In genomic region chr7:53191296-53191695, GRCh38 we compare ENCODE assay signal across 22 cellular contexts.
A peak's percentile ranks its signal among the peaks of the same experiment; 100 is the strongest.
DNase-seq lines count a peak whose midpoint lies in the region; ATAC-seq, FAIRE-seq and TF ChIP-seq lines count a peak whose summit lies in the region.
"Had no signal": no experiment of that assay in that cellular context is flagged by ENCODE, and none has a peak within 500 bp of the region (broad histone marks: within the 10 kb centered on the region; RNA-seq: fewer than 3 reads in every experiment).

No MANE protein-coding gene starts in this region.

- FAIRE-seq in endothelial cell of umbilical vein (lab: Jason Lieb, UNC) (no peak), RCC 7860 (lab: Jason Lieb, UNC) (no peak)
- FAIRE-seq: A549, GM12878, GM19239, H54 had no signal

- DNase-seq in Right ventricle myocardium inferior (ENCODE audit: missing footprints), result peak; percentile 50
- DNase-seq in heart right ventricle, result no peak
- DNase-seq in H4 (ENCODE audit: low spot score), result peak; percentile 17
- DNase-seq in astrocyte of the hippocampus (ENCODE audit: low read depth, low spot score), result peak; percentile 3
- DNase-seq in endothelial cell of umbilical vein (ENCODE audit: low read depth, low spot score), result peak; percentile 7
- DNase-seq in RCC 7860 (ENCODE audit: low spot score), result no peak
- DNase-seq in activated CD8-positive, alpha-beta T cell treated with anti-CD3 and anti-CD28 coated beads for 36 hours, result no peak
- no peak for DNase-seq in DMS53 treated with DMSO at 0.1 percent for 48 hours (lab: John Stamatoyannopoulos, UW; ENCODE audit: unreplicated experiment)
- DNase-seq: Calu3; CD8-positive, alpha-beta T cell; DND-41; EL; HFFc6 had no signal

- H3K4me3 ChIP-seq in heart right ventricle, result no peak overlapping the region
- H3K4me3 ChIP-seq in endothelial cell of umbilical vein (replicated peaks in 1 of 3; ENCODE audit: insufficient read depth in 1 of 3, low read depth in 1 of 3, low read length in 3 of 3), result no peak overlapping the region
- H3K4me3 ChIP-seq: A549; BLaER1 treated with 17β-estradiol and CSF1 and Interleukin-3, amounts not matched to agents 10 nM and 100 nM; GM12878 had no signal

- H3K27ac Mint-ChIP-seq in activated CD8-positive, alpha-beta T cell treated with anti-CD3 and anti-CD28 coated beads for 36 hours, result no peak overlapping the region
- H3K27ac Mint-ChIP-seq: B cell; CD8-positive, alpha-beta T cell; HFFc6 had no signal

- no peaks in the 10 kb centered on the region for H3K27me3 Mint-ChIP-seq in activated CD8-positive, alpha-beta T cell treated with anti-CD3 and anti-CD28 coated beads for 36 hours
- H3K27me3 Mint-ChIP-seq: B cell had no signal

- H3K36me3 ChIP-seq in heart right ventricle (no peaks in the 10 kb centered on the region), endothelial cell of umbilical vein (ENCODE audit: control insufficient read depth in 2 of 2, extremely low read depth in 1 of 2, insufficient read depth in 2 of 2, low read length in 2 of 2) (no peaks in the 10 kb centered on the region)
- H3K36me3 ChIP-seq: BLaER1 treated with 17β-estradiol and CSF1 and Interleukin-3, amounts not matched to agents 10 nM and 100 nM had no signal

- TF ChIP-seq CTCF in heart right ventricle (IDR thresholded peaks at IDR 0.05), result no peak
- TF ChIP-seq CTCF in endothelial cell of umbilical vein (IDR thresholded peaks at IDR 0.05; ENCODE audit: extremely low read depth in 1 of 2, insufficient read depth in 1 of 2, low read depth in 1 of 2, low read length in 2 of 2), result no peak
- no peak for TF ChIP-seq CTCF in activated CD8-positive, alpha-beta T cell treated with anti-CD3 and anti-CD28 coated beads for 36 hours (IDR thresholded peaks at IDR 0.05)

- H3K4me1 Mint-ChIP-seq in activated CD8-positive, alpha-beta T cell treated with anti-CD3 and anti-CD28 coated beads for 36 hours (ENCODE audit: low read depth), result no peaks in the 10 kb centered on the region
- H3K4me1 Mint-ChIP-seq: B cell had no signal

- no peak overlapping the region for H3K9ac ChIP-seq in endothelial cell of umbilical vein (replicated peaks; ENCODE audit: extremely low read depth, insufficient read depth, low read length)
- H3K9ac ChIP-seq: BLaER1 treated with 17β-estradiol and CSF1 and Interleukin-3, amounts not matched to agents 10 nM and 100 nM had no signal

- peaks cover 12% of the 10 kb centered on the region for H3K9me3 Mint-ChIP-seq in activated CD8-positive, alpha-beta T cell treated with anti-CD3 and anti-CD28 coated beads for 36 hours

- CTCF ChIA-PET in endothelial cell of umbilical vein (lab: Charles Lee), result no interaction called here
- CTCF ChIA-PET in activated CD8-positive, alpha-beta T cell treated with anti-CD3 and anti-CD28 coated beads for 36 hours (lab: Charles Lee), result no interaction called here

- ATAC-seq in Right ventricle myocardium inferior, result no peak
- no peak for ATAC-seq in heart right ventricle
- no peak for ATAC-seq in activated CD8-positive, alpha-beta T cell treated with anti-CD3 and anti-CD28 coated beads for 36 hours
- ATAC-seq: A549; CD8-positive, alpha-beta T cell; GM12878; HCT116 had no signal

- BruUV-seq in endothelial cell of umbilical vein (replicated peaks; lab: Mats Ljungman, UMichigan), result no TSS peak

- TF ChIP-seq POLR2A in endothelial cell of umbilical vein (IDR thresholded peaks at IDR 0.05; ENCODE audit: low read depth, low read length), result no peak

- H2AFZ ChIP-seq in endothelial cell of umbilical vein (ENCODE audit: low read depth, low read length), result peak overlapping the region; percentile 10

- H3K79me2 ChIP-seq in endothelial cell of umbilical vein (ENCODE audit: control insufficient read depth, insufficient read depth, low read length), result no peaks in the 10 kb centered on the region

- no peak overlapping the region for H3K4me2 ChIP-seq in endothelial cell of umbilical vein (ENCODE audit: insufficient read depth, low read length)
- H3K4me2 ChIP-seq: A549; BLaER1 treated with 17β-estradiol and CSF1 and Interleukin-3, amounts not matched to agents 10 nM and 100 nM had no signal

- H3K36me3 Mint-ChIP-seq in activated CD8-positive, alpha-beta T cell treated with anti-CD3 and anti-CD28 coated beads for 36 hours (ENCODE audit: low read depth), result no peaks in the 10 kb centered on the region
- H3K36me3 Mint-ChIP-seq: CD8-positive, alpha-beta T cell had no signal

- POLR2A ChIA-PET in endothelial cell of umbilical vein (lab: Charles Lee), result no interaction called here
- POLR2A ChIA-PET in activated CD8-positive, alpha-beta T cell treated with anti-CD3 and anti-CD28 coated beads for 36 hours (lab: Charles Lee), result no interaction called here

- WGBS in heart right ventricle, 2 donors, result 63 to 68% methylated on average over 3 of the region's 3 CpGs

- H3K4me3 Mint-ChIP-seq in activated CD8-positive, alpha-beta T cell treated with anti-CD3 and anti-CD28 coated beads for 36 hours, result no peak overlapping the region
- H3K4me3 Mint-ChIP-seq: B cell; CD8-positive, alpha-beta T cell; HFFc6 had no signal

- H3K27me3 ChIP-seq in heart right ventricle, result no peaks in the 10 kb centered on the region
- H3K27me3 ChIP-seq in endothelial cell of umbilical vein (ENCODE audit: control insufficient read depth in 2 of 2, insufficient read depth in 2 of 2, low read length in 2 of 2), result no peaks in the 10 kb centered on the region
- H3K27me3 ChIP-seq: BLaER1 treated with 17β-estradiol and CSF1 and Interleukin-3, amounts not matched to agents 10 nM and 100 nM had no signal

- no peaks in the 10 kb centered on the region for H4K20me1 ChIP-seq in endothelial cell of umbilical vein (replicated peaks; ENCODE audit: control insufficient read depth, extremely low read depth, insufficient read depth, low read length)
- H4K20me1 ChIP-seq: BLaER1 treated with 17β-estradiol and CSF1 and Interleukin-3, amounts not matched to agents 10 nM and 100 nM had no signal

- no peaks in the 10 kb centered on the region for H3K4me1 ChIP-seq in heart right ventricle
- peaks cover 14% of the 10 kb centered on the region for H3K4me1 ChIP-seq in endothelial cell of umbilical vein (ENCODE audit: control insufficient read depth, extremely low read depth, insufficient read depth, low read length)
- H3K4me1 ChIP-seq: A549; BLaER1 treated with 17β-estradiol and CSF1 and Interleukin-3, amounts not matched to agents 10 nM and 100 nM had no signal

- intact Hi-C loops in Right ventricle myocardium inferior (cut with DNase I), result no loop called here
- intact Hi-C loops in heart right ventricle (cut with DNase I), result no loop called here
- intact Hi-C loops in endothelial cell of umbilical vein (cut with micrococcal nuclease), result no loop called here
- intact Hi-C loops in activated CD8-positive, alpha-beta T cell treated with anti-CD3 and anti-CD28 coated beads for 36 hours (cut with micrococcal nuclease), result no loop called here

- H3K27ac ChIP-seq in heart right ventricle (no peak overlapping the region), endothelial cell of umbilical vein (ENCODE audit: insufficient read depth, low read depth, low read length) (no peak overlapping the region)
- H3K27ac ChIP-seq: 22Rv1; A549; BLaER1 treated with 17β-estradiol and CSF1 and Interleukin-3, amounts not matched to agents 10 nM and 100 nM; HL-60 had no signal

- dilution Hi-C loops in endothelial cell of umbilical vein (cut with MboI; ENCODE audit: extremely low pct_ligation_motif_present, low sequenced_read_pairs), result no loop called here

- no peaks in the 10 kb centered on the region for H3K9me1 ChIP-seq in endothelial cell of umbilical vein (replicated peaks; ENCODE audit: control insufficient read depth, extremely low read depth, insufficient read depth, low read length)

- H3K9me3 ChIP-seq in heart right ventricle (peaks cover 0 to 18% (median 0%) of the 10 kb centered on the region in 11 donors), endothelial cell of umbilical vein (replicated peaks; ENCODE audit: control insufficient read depth, insufficient read depth, low read length) (no peaks in the 10 kb centered on the region)
- H3K9me3 ChIP-seq: A549; BLaER1 treated with 17β-estradiol and CSF1 and Interleukin-3, amounts not matched to agents 10 nM and 100 nM had no signal

TF ChIP-seq in endothelial cell of umbilical vein, 7 proteins besides CTCF, POLR2A, EP300 and RAD21:
- no peak for TF ChIP-seq JUN (IDR thresholded peaks at IDR 0.05; ENCODE audit: borderline replicate concordance, insufficient read depth, insufficient read length, low read depth)
- TF ChIP-seq MAX (IDR thresholded peaks at IDR 0.05; ENCODE audit: insufficient read depth, insufficient read length), result no peak
- TF ChIP-seq GATA2 (IDR thresholded peaks at IDR 0.05; ENCODE audit: insufficient read depth, insufficient read length, low read depth, low read length), result no peak
- TF ChIP-seq MYC (IDR thresholded peaks at IDR 0.05; ENCODE audit: low read depth, low read length), result no peak
- no peak for TF ChIP-seq EZH2 (IDR thresholded peaks at IDR 0.05; ENCODE audit: borderline replicate concordance, low read depth, low read length, severe bottlenecking)
- no peak for TF ChIP-seq POLR2AphosphoS5 (IDR thresholded peaks at IDR 0.05; ENCODE audit: insufficient read depth, low read depth, low read length)
- no peak for TF ChIP-seq FOS (IDR thresholded peaks at IDR 0.05; ENCODE audit: borderline replicate concordance, insufficient read depth, low read length)

Comparison
In these comparisons a context has a peak if more than half of its experiments do, and no peak if none do; other contexts are left out.
1. DNase-seq: peak in Right ventricle myocardium inferior (single experiment), H4 (single experiment), astrocyte of the hippocampus (single experiment) and endothelial cell of umbilical vein (single experiment); none in heart right ventricle (0 of 2), RCC 7860 (single experiment), activated CD8-positive, alpha-beta T cell treated with anti-CD3 and anti-CD28 coated beads for 36 hours (single experiment) and DMS53 treated with DMSO at 0.1 percent for 48 hours (single experiment).